In the genomic region with DNA sequence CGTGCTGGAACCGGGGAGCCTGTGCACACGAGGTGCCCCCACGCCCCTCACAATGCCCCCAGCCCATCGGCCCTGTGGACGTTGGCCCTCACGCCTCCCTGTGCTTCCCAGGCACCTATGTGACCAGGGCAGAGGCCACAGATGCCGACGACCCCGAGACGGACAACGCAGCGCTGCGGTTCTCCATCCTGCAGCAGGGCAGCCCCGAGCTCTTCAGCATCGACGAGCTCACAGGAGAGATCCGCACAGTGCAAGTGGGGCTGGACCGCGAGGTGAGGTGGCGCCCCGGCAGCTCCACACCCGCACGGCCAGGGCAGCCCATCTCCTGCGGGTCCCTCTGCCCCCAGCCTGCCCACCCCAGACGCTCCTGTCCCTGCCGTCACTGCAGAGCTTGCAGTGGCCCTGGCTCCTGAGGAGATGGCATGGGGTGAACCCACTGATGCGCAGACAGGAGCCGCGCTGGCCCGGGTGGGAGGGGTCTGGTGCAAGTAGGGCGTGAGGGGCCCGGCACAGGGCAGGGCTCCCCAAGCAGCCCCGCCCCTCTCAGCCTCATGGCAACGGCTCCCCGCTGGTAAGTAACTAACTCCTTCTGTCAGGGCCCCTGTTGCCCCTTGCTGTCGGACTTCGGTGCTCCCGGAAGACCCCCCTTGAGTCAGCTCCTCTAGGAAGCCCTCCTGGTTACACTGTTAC, we compare ENCODE assay signal across 16 cellular contexts. TPM values are rescaled to one million over a fixed set of nuclear protein-coding genes. Genes with fewer than 3 reads are reported as not detected.
DNase-seq lines count a peak whose midpoint lies in the region; ATAC-seq lines count a peak whose summit lies in the region.
"Had no signal": no experiment of that assay in that cellular context is flagged by ENCODE, and none has a peak within 500 bp of the region (broad histone marks: within the 10 kb centered on the region; RNA-seq: fewer than 3 reads in every experiment).

No MANE protein-coding gene starts in this region.

- H3K23ac ChIP-seq in trophoblast cell (ENCODE audit: low read length) = no peak overlapping the region

- H3K4me1 ChIP-seq in SJCRH30 (no peaks in the 10 kb centered on the region), trophoblast cell (ENCODE audit: control insufficient read depth in 1 of 2, insufficient read depth in 2 of 2, low read length in 2 of 2) (no peaks in the 10 kb centered on the region)
- H3K4me1 ChIP-seq: SJSA1 had no signal

- H3K9me3 ChIP-seq in SJCRH30 (replicated peaks) (peaks cover 16% of the 10 kb centered on the region), trophoblast cell (ENCODE audit: insufficient read depth, low read depth, low read length) (peaks cover 2% of the 10 kb centered on the region)
- H3K9me3 ChIP-seq: neutrophil, SJSA1 had no signal

- H3K14ac ChIP-seq in trophoblast cell (ENCODE audit: low read length) = no peak overlapping the region

- no peak overlapping the region for H3K4me3 ChIP-seq in SJCRH30
- H3K4me3 ChIP-seq in trophoblast cell (ENCODE audit: low read depth, low read length) = no peak overlapping the region
- H3K4me3 ChIP-seq: SJSA1 had no signal

- no peaks in the 10 kb centered on the region for H3K79me1 ChIP-seq in trophoblast cell (ENCODE audit: low read length)

- no peak overlapping the region for H3K18ac ChIP-seq in trophoblast cell (ENCODE audit: low read length)

- H3K4me2 ChIP-seq in trophoblast cell (ENCODE audit: low read length) = no peak overlapping the region

- WGBS in trophoblast cell (ENCODE audit: extremely low coverage, insufficient coverage, insufficient read length) = no CpG with 5 or more reads among the region's 39 CpGs

- no peak overlapping the region for H4K91ac ChIP-seq in trophoblast cell (ENCODE audit: low read depth, low read length)

- H3K36me3 ChIP-seq in SJCRH30 = peaks cover 77% of the 10 kb centered on the region
- H3K36me3 ChIP-seq in trophoblast cell (ENCODE audit: control insufficient read depth in 1 of 2, insufficient read depth in 2 of 2, low read length in 2 of 2) = no peaks in the 10 kb centered on the region
- H3K36me3 ChIP-seq: neutrophil, SJSA1 had no signal

- no peak overlapping the region for H4K8ac ChIP-seq in trophoblast cell (ENCODE audit: low read depth, low read length)

- peak; percentile 34 for DNase-seq in stimulated activated CD4-positive, alpha-beta T cell treated with anti-CD3 and anti-CD28 coated beads, Interleukin-1b, Interleukin-23, amount 100 ng/mL, for 48 hours
- no peak for DNase-seq in stimulated activated CD4-positive, alpha-beta T cell treated with anti-CD3 and anti-CD28 coated beads, Interleukin-12 subunit alpha, Interleukin-12 subunit beta, amount 100 ng/mL, for 4 hours
- DNase-seq in SJCRH30 (peak; percentile 72 to 80), trophoblast cell (no peak), NCI-H510A treated with DMSO at 0.1 percent for 48 hours (lab: John Stamatoyannopoulos, UW) (no peak), DMS114 treated with DMSO at 0.1 percent for 48 hours (lab: John Stamatoyannopoulos, UW; ENCODE audit: unreplicated experiment) (no peak)
- DNase-seq: caudate nucleus; H7; NCI-H446; stimulated activated naive B cell treated with anti-CD40 and anti-IgM and Interleukin-4, amounts not matched to agents 10 μg/mL and 1 μg/mL and 100 μg/mL, for 72 hours had no signal

- H3K9ac ChIP-seq in trophoblast cell (ENCODE audit: low read length) = no peak overlapping the region

- H4K12ac ChIP-seq in trophoblast cell (ENCODE audit: low read depth, low read length) = no peak overlapping the region

- H2BK12ac ChIP-seq in trophoblast cell (ENCODE audit: low read length) = no peak overlapping the region

- no peak overlapping the region for H2BK120ac ChIP-seq in trophoblast cell (ENCODE audit: insufficient read depth, low read length, poor library complexity)

- H3K27ac ChIP-seq in SJCRH30 (no peak overlapping the region), trophoblast cell (ENCODE audit: low read depth, low read length) (no peak overlapping the region)
- H3K27ac ChIP-seq: neutrophil, SJSA1 had no signal

- no peak overlapping the region for H3K4ac ChIP-seq in trophoblast cell (ENCODE audit: low read depth, low read length)

- no peaks in the 10 kb centered on the region for H3K79me2 ChIP-seq in trophoblast cell (ENCODE audit: control insufficient read depth, insufficient read depth, low read length, poor library complexity)

- H2AFZ ChIP-seq in trophoblast cell (ENCODE audit: insufficient read depth, low read length, poor library complexity) = no peak overlapping the region

- no peak overlapping the region for H2AK5ac ChIP-seq in trophoblast cell (ENCODE audit: low read length)

- H2BK5ac ChIP-seq in trophoblast cell (ENCODE audit: low read depth, low read length, poor library complexity) = no peak overlapping the region

- H3K27me3 ChIP-seq in SJCRH30 = no peaks in the 10 kb centered on the region
- H3K27me3 ChIP-seq in trophoblast cell (ENCODE audit: insufficient read depth, low read length) = no peaks in the 10 kb centered on the region
- H3K27me3 ChIP-seq: SJSA1 had no signal

- ATAC-seq in esophagus mucosa (peak; percentile 23), GM21737 (IDR thresholded peaks at IDR 0.05; ENCODE audit: unreplicated experiment) (no peak)
- ATAC-seq: stimulated activated naive B cell treated with anti-CD40 and anti-IgM and Interleukin-4, amounts not matched to agents 10 μg/mL and 1 μg/mL and 100 μg/mL, for 72 hours had no signal

RNA-seq across cellular contexts. Expression of gene CDH15, which starts 13.7 kb away (rescaled TPM):
- 162 and 186 TPM in 2 replicates for total RNA-seq in SJCRH30 (2014; rRNA removed; shearing (Covaris generic))
- total RNA-seq in esophagus mucosa = not detected
- 0.07 and 0.10 TPM in 2 replicates for polyA plus RNA-seq in trophoblast cell (2013)

RNA-seq across cellular contexts. Expression of gene SLC22A31, which starts 15.1 kb away (rescaled TPM):
- 0.18 TPM in 1 of 2 replicates, not detected in the other for total RNA-seq in SJCRH30 (2014; rRNA removed; shearing (Covaris generic))
- total RNA-seq in esophagus mucosa = not detected
- polyA plus RNA-seq in trophoblast cell (2013) = 2.1 and 2.2 TPM in 2 replicates
- total RNA-seq: frontal cortex, SJSA1, urinary bladder had no signal

RNA-seq across cellular contexts. Expression of gene ZNF778, which starts 32.3 kb away (rescaled TPM):
- total RNA-seq in SJCRH30 (2014; rRNA removed; shearing (Covaris generic)) = 24.1 and 33.5 TPM in 2 replicates
- total RNA-seq in esophagus mucosa = 5.3 TPM
- polyA plus RNA-seq in trophoblast cell (2013) = 11.2 and 13.0 TPM in 2 replicates

Comparison
In these comparisons a context has a peak if more than half of its experiments do, and no peak if none do; other contexts are left out.
1. DNase-seq: peak in stimulated activated CD4-positive, alpha-beta T cell treated with anti-CD3 and anti-CD28 coated beads, Interleukin-1b, Interleukin-23, amount 100 ng/mL, for 48 hours (single experiment) and SJCRH30 (2 of 2); none in stimulated activated CD4-positive, alpha-beta T cell treated with anti-CD3 and anti-CD28 coated beads, Interleukin-12 subunit alpha, Interleukin-12 subunit beta, amount 100 ng/mL, for 4 hours (single experiment), trophoblast cell (0 of 2), NCI-H510A treated with DMSO at 0.1 percent for 48 hours (single experiment) and DMS114 treated with DMSO at 0.1 percent for 48 hours (single experiment).
2. RNA of gene CDH15, which starts 13.7 kb away (total RNA-seq): 162 to 186 TPM in SJCRH30; not detected in esophagus mucosa (single experiment); every median in the first group is over 100 times any median in the second.